Comparison of ENCODE assay signal across 13 cellular contexts in the genomic region with DNA sequence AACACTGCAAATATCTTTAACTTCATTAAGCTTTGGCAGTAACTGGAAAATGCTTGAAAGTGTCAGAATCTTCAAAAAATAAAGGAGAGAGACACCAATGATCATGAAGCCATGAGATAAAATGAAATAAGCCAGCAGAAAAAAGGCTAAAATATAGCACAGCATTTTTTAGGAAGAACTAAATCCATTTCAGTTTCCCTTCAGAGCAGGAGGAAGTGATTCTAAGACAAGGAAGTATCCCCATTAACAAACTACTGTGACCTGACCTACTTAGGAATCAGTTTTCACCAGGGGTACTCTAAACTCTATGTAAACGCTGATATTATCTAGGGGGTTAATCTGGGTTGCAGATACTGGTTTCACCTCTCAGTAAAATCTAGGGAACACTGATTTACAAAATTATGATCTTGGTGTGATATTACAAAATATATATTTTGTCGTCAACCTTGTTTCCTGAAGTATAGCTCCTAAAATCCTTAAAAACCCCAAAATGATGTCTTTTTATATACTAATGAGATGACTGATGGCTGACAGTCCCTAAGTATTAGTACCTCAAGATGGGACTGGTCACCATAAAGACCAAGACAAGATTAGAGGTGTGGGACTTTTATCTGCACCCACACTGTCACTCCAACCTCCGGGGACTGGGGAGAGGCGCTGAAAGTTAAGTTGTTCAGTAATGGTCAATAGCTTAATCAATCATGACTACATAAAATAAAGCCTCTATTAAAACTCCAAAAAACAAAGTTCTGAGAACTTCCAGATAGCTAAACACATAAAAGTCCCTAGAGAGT. TPM values are rescaled to one million over a fixed set of nuclear protein-coding genes. Genes with fewer than 3 reads are reported as not detected.
DNase-seq lines count a peak whose midpoint lies in the region; ATAC-seq and TF ChIP-seq lines count a peak whose summit lies in the region.
"Had no signal": no experiment of that assay in that cellular context is flagged by ENCODE, and none has a peak within 500 bp of the region (broad histone marks: within the 10 kb centered on the region; RNA-seq: fewer than 3 reads in every experiment).

No MANE protein-coding gene starts in this region.

- no peaks in the 10 kb centered on the region for H3K9me3 ChIP-seq in CD4-positive, CD25-positive, alpha-beta regulatory T cell (ENCODE audit: control insufficient read depth in 2 of 2, low read length in 2 of 2)
- no peaks in the 10 kb centered on the region for H3K9me3 ChIP-seq in Loucy (ENCODE audit: insufficient read depth, low read depth, low read length)
- H3K9me3 ChIP-seq in heart right ventricle: no peaks in the 10 kb centered on the region
- H3K9me3 ChIP-seq: tibial artery had no signal

- intact Hi-C loops in activated T-helper 2 cell treated with anti-CD3 and anti-CD28 coated beads, Interferon-gamma antibody, Interleukin-2, Interleukin-4, amounts not matched to agents 10 μg/mL and 5 μg/mL and 100 μg/mL, durations not matched to agents 14 hours and 24 hours and 36 hours (cut with micrococcal nuclease): loop anchor here (2.0 kb wide), 1 partner anchor 83 kb away; no protein-coding TSS in a partner anchor
- intact Hi-C loops in natural killer cell (cut with micrococcal nuclease) (loop anchor here (10.0 kb wide), 1 partner anchor 221 kb away; a partner anchor contains a TSS), heart right ventricle (cut with DNase I) (loop anchor here in 3 of 10 donors (10.0 kb wide), 1 partner anchor 81 kb away; no protein-coding TSS in a partner anchor)

- peak overlapping the region; percentile 86 for H3K9ac ChIP-seq in Loucy (ENCODE audit: low read depth, low read length, poor library complexity, severe bottlenecking)

- H3K9me2 ChIP-seq in Loucy (replicated peaks; ENCODE audit: low read depth, low read length): no peaks in the 10 kb centered on the region

- H3K4me3 ChIP-seq in CD4-positive, CD25-positive, alpha-beta regulatory T cell (ENCODE audit: low read depth, low read length): peak overlapping the region; percentile 77
- H3K4me3 ChIP-seq in Loucy (ENCODE audit: low read length, poor library complexity, severe bottlenecking): peak overlapping the region; percentile 70
- no peak overlapping the region for H3K4me3 ChIP-seq in heart right ventricle
- H3K4me3 ChIP-seq: tibial artery had no signal

- no peaks in the 10 kb centered on the region for H3K27me3 ChIP-seq in CD4-positive, CD25-positive, alpha-beta regulatory T cell (ENCODE audit: control insufficient read depth, insufficient read depth, low read length)
- no peaks in the 10 kb centered on the region for H3K27me3 ChIP-seq in Loucy (ENCODE audit: insufficient read depth, low read length, poor library complexity, severe bottlenecking)
- H3K27me3 ChIP-seq in heart right ventricle: no peaks in the 10 kb centered on the region
- H3K27me3 ChIP-seq: tibial artery had no signal

- peaks cover 11% of the 10 kb centered on the region for H3K36me3 Mint-ChIP-seq in CD4-positive, CD25-positive, alpha-beta regulatory T cell
- peaks cover 21% of the 10 kb centered on the region for H3K36me3 Mint-ChIP-seq in activated T-helper 2 cell treated with anti-CD3 and anti-CD28 coated beads, Interferon-gamma antibody, Interleukin-2, Interleukin-4, amounts not matched to agents 10 μg/mL and 5 μg/mL and 100 μg/mL, durations not matched to agents 14 hours and 24 hours and 36 hours (ENCODE audit: low read depth)
- H3K36me3 Mint-ChIP-seq in natural killer cell: no peaks in the 10 kb centered on the region

- H3K4me1 Mint-ChIP-seq in CD4-positive, CD25-positive, alpha-beta regulatory T cell: peaks cover 14 to 45% (median 34%) of the 10 kb centered on the region in 4 donors
- peaks cover 35% of the 10 kb centered on the region for H3K4me1 Mint-ChIP-seq in activated T-helper 2 cell treated with anti-CD3 and anti-CD28 coated beads, Interferon-gamma antibody, Interleukin-2, Interleukin-4, amounts not matched to agents 10 μg/mL and 5 μg/mL and 100 μg/mL, durations not matched to agents 14 hours and 24 hours and 36 hours (ENCODE audit: low read depth)
- peaks cover 39 to 48% of the 10 kb centered on the region in 2 donors for H3K4me1 Mint-ChIP-seq in natural killer cell

- H2AFZ ChIP-seq in Loucy (ENCODE audit: low read length): no peak overlapping the region

- no peaks in the 10 kb centered on the region for H3K9me3 Mint-ChIP-seq in CD4-positive, CD25-positive, alpha-beta regulatory T cell
- H3K9me3 Mint-ChIP-seq in activated T-helper 2 cell treated with anti-CD3 and anti-CD28 coated beads, Interferon-gamma antibody, Interleukin-2, Interleukin-4, amounts not matched to agents 10 μg/mL and 5 μg/mL and 100 μg/mL, durations not matched to agents 14 hours and 24 hours and 36 hours: no peaks in the 10 kb centered on the region
- H3K9me3 Mint-ChIP-seq in natural killer cell: no peaks in the 10 kb centered on the region

- peak overlapping the region; percentile 77 for H3K4me2 ChIP-seq in Loucy (ENCODE audit: low read depth, low read length, poor library complexity, severe bottlenecking)

- 72 to 76% methylated on average over 4 of the region's 4 CpGs for WGBS in heart right ventricle, 2 donors

- peaks cover 28% of the 10 kb centered on the region for H3K79me2 ChIP-seq in Loucy (ENCODE audit: insufficient read depth, low read length)

- peaks cover 39% of the 10 kb centered on the region for H3K4me1 ChIP-seq in CD4-positive, CD25-positive, alpha-beta regulatory T cell (ENCODE audit: control insufficient read depth, insufficient read depth, low read length, poor library complexity, severe bottlenecking)
- peaks cover 31% of the 10 kb centered on the region for H3K4me1 ChIP-seq in Loucy (ENCODE audit: insufficient read depth, low read length, poor library complexity, severe bottlenecking)
- H3K4me1 ChIP-seq in heart right ventricle: peaks cover 0 to 44% (median 31%) of the 10 kb centered on the region in 9 donors

- ATAC-seq in CD4-positive, CD25-positive, alpha-beta regulatory T cell (ENCODE audit: low read depth in 2 of 2): no peak
- no peak for ATAC-seq in natural killer cell
- ATAC-seq in heart right ventricle: no peak

- H4K20me1 ChIP-seq in Loucy (ENCODE audit: insufficient read depth, low read length, poor library complexity, severe bottlenecking): peaks cover 10% of the 10 kb centered on the region

- no peaks in the 10 kb centered on the region for H3K36me3 ChIP-seq in CD4-positive, CD25-positive, alpha-beta regulatory T cell (ENCODE audit: control insufficient read depth, insufficient read depth, low read length)
- H3K36me3 ChIP-seq in Loucy (ENCODE audit: insufficient read depth, low read length) (no peaks in the 10 kb centered on the region), heart right ventricle (no peaks in the 10 kb centered on the region)

- peak overlapping the region; percentile 87 for H3K27ac ChIP-seq in CD4-positive, CD25-positive, alpha-beta regulatory T cell (ENCODE audit: insufficient read depth, low read length, poor library complexity, severe bottlenecking)
- peak overlapping the region in 5 of 10 donors; percentile 4 to 99 (median 30) for H3K27ac ChIP-seq in heart right ventricle
- H3K27ac ChIP-seq: tibial artery had no signal

- DNase-seq in CD4-positive, CD25-positive, alpha-beta regulatory T cell: no peak
- DNase-seq in activated T-helper 2 cell treated with anti-CD3 and anti-CD28 coated beads, Interferon-gamma antibody, Interleukin-2, Interleukin-4, amounts not matched to agents 10 μg/mL and 5 μg/mL and 100 μg/mL, durations not matched to agents 14 hours and 24 hours and 36 hours (ENCODE audit: low spot score): no peak
- DNase-seq in natural killer cell (no peak), NCI-H1092 treated with DMSO at 0.1 percent for 48 hours (lab: John Stamatoyannopoulos, UW) (no peak), heart right ventricle (no peak), G401 (ENCODE audit: low spot score) (no peak)
- DNase-seq in effector CD4-positive, alpha-beta T cell: no peak
- DNase-seq: effector CD8-positive, alpha-beta T cell; NCI-H446 treated with DMSO at 0.1 percent for 48 hours; nucleus accumbens; stimulated activated CD4-positive, alpha-beta T cell treated with anti-CD3 and anti-CD28 coated beads, Interleukin-4, amount 100 ng/mL, for 24 hours; tibial artery had no signal

- TF ChIP-seq CTCF in Loucy (conservative IDR thresholded peaks at IDR 0.05; ENCODE audit: low read length) (no peak), natural killer cell (IDR thresholded peaks at IDR 0.05) (no peak), heart right ventricle (IDR thresholded peaks at IDR 0.05) (no peak)

- peaks cover 5% of the 10 kb centered on the region for H3K27me3 Mint-ChIP-seq in CD4-positive, CD25-positive, alpha-beta regulatory T cell
- no peaks in the 10 kb centered on the region for H3K27me3 Mint-ChIP-seq in activated T-helper 2 cell treated with anti-CD3 and anti-CD28 coated beads, Interferon-gamma antibody, Interleukin-2, Interleukin-4, amounts not matched to agents 10 μg/mL and 5 μg/mL and 100 μg/mL, durations not matched to agents 14 hours and 24 hours and 36 hours (ENCODE audit: low read depth)
- no peaks in the 10 kb centered on the region for H3K27me3 Mint-ChIP-seq in natural killer cell (ENCODE audit: low read depth in 2 of 2)

- peak overlapping the region; percentile 31 to 99 (median 82) for H3K27ac Mint-ChIP-seq in CD4-positive, CD25-positive, alpha-beta regulatory T cell
- peak overlapping the region; percentile 94 for H3K27ac Mint-ChIP-seq in activated T-helper 2 cell treated with anti-CD3 and anti-CD28 coated beads, Interferon-gamma antibody, Interleukin-2, Interleukin-4, amounts not matched to agents 10 μg/mL and 5 μg/mL and 100 μg/mL, durations not matched to agents 14 hours and 24 hours and 36 hours
- H3K27ac Mint-ChIP-seq in natural killer cell: peak overlapping the region; percentile 81 to 99

- peak overlapping the region; percentile 85 to 97 (median 96) for H3K4me3 Mint-ChIP-seq in CD4-positive, CD25-positive, alpha-beta regulatory T cell
- H3K4me3 Mint-ChIP-seq in activated T-helper 2 cell treated with anti-CD3 and anti-CD28 coated beads, Interferon-gamma antibody, Interleukin-2, Interleukin-4, amounts not matched to agents 10 μg/mL and 5 μg/mL and 100 μg/mL, durations not matched to agents 14 hours and 24 hours and 36 hours (ENCODE audit: low read depth): peak overlapping the region; percentile 76
- peak overlapping the region; percentile 26 for H3K4me3 Mint-ChIP-seq in natural killer cell

- H3F3A ChIP-seq in Loucy (ENCODE audit: low read depth): peaks cover 12% of the 10 kb centered on the region

- in situ Hi-C loops in G401 (cut with HindIII; ENCODE audit: low sequenced_read_pairs): no loop called here

RNA-seq across cellular contexts. Expression of a gene that starts 2.9 kb away (rescaled TPM):
- 253 TPM for total RNA-seq in CD4-positive, CD25-positive, alpha-beta regulatory T cell
- polyA plus RNA-seq in CD4-positive, CD25-positive, alpha-beta regulatory T cell: 100 to 1,000 TPM; 147 to 218 (median 188) TPM
- 358 and 359 TPM in 2 replicates for total RNA-seq in activated T-helper 2 cell treated with anti-CD3 and anti-CD28 coated beads, Interferon-gamma antibody, Interleukin-2, Interleukin-4, amounts not matched to agents 10 μg/mL and 5 μg/mL and 100 μg/mL, durations not matched to agents 14 hours and 24 hours and 36 hours
- total RNA-seq in natural killer cell: 100 to 1,000 TPM; 177 to 209 (median 203) TPM
- 10 to 100 TPM; 19.1 to 38.4 (median 23.8) TPM for total RNA-seq in heart right ventricle
- polyA plus RNA-seq in heart right ventricle: 10 to 100 TPM in 1 of 2 donors, 1 to 10 TPM in 1; 7.4 to 10.3 TPM
- total RNA-seq in G401 (2014; rRNA removed; shearing (Covaris generic)): 7.5 and 16.6 TPM in 2 replicates

RNA-seq across cellular contexts. Expression of a gene that starts 7.9 kb away (rescaled TPM):
- 29.9 TPM for total RNA-seq in CD4-positive, CD25-positive, alpha-beta regulatory T cell
- 1 to 10 TPM; 2.8 to 4.5 (median 3.1) TPM for polyA plus RNA-seq in CD4-positive, CD25-positive, alpha-beta regulatory T cell
- 22.3 and 23.7 TPM in 2 replicates for total RNA-seq in activated T-helper 2 cell treated with anti-CD3 and anti-CD28 coated beads, Interferon-gamma antibody, Interleukin-2, Interleukin-4, amounts not matched to agents 10 μg/mL and 5 μg/mL and 100 μg/mL, durations not matched to agents 14 hours and 24 hours and 36 hours
- total RNA-seq in natural killer cell: 10 to 100 TPM; 32.9 to 49.5 (median 41.8) TPM
- total RNA-seq in heart right ventricle: 10 to 100 TPM; 19.9 to 35.6 (median 24.2) TPM
- 10 to 100 TPM in 1 of 2 donors, 1 to 10 TPM in 1; 6.7 to 12.2 TPM for polyA plus RNA-seq in heart right ventricle
- 8.6 and 9.7 TPM in 2 replicates for total RNA-seq in G401 (2014; rRNA removed; shearing (Covaris generic))

Comparison
In these comparisons a context has a peak if more than half of its experiments do, and no peak if none do; other contexts are left out.
1. H3K4me3 ChIP-seq: peak in CD4-positive, CD25-positive, alpha-beta regulatory T cell (single experiment) and Loucy (single experiment); none in heart right ventricle (0 of 10).
2. H3K4me3 Mint-ChIP-seq: peak in every context shown above with its lines; median percentile 96 in CD4-positive, CD25-positive, alpha-beta regulatory T cell; 76 in activated T-helper 2 cell treated with anti-CD3 and anti-CD28 coated beads, Interferon-gamma antibody, Interleukin-2, Interleukin-4, amounts not matched to agents 10 μg/mL and 5 μg/mL and 100 μg/mL, durations not matched to agents 14 hours and 24 hours and 36 hours; 26 in natural killer cell.
3. Peak in every context shown above with its lines, with median percentiles within 50 percentile points of each other: H3K27ac Mint-ChIP-seq.